In the genomic region with DNA sequence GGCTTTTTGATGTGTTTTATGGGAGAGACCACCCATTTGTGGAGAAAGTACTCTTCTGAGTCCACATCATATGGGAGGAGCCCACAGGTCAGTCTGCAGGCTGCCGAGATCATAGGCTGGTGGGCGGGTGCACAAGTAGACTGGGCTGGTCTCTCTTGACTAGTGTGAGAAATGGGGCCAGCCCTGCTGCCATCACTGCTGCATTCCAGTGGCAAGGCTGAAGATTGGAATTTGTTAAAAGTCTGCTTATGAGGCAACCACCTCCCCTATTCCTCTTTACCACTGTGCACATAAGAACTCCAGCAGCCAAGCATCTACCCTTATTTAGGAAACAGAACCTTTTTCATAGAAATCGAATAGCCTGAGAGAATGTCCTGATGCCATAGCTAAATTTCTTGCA, we compare ENCODE assay signal across 1 cellular context.
TF ChIP-seq lines count a peak whose summit lies in the region.

No MANE protein-coding gene starts in this region.

TF ChIP-seq in GM23338, 12 proteins besides CTCF, POLR2A, EP300 and RAD21 (continued from another document):
- TF ChIP-seq, protein P1, sequence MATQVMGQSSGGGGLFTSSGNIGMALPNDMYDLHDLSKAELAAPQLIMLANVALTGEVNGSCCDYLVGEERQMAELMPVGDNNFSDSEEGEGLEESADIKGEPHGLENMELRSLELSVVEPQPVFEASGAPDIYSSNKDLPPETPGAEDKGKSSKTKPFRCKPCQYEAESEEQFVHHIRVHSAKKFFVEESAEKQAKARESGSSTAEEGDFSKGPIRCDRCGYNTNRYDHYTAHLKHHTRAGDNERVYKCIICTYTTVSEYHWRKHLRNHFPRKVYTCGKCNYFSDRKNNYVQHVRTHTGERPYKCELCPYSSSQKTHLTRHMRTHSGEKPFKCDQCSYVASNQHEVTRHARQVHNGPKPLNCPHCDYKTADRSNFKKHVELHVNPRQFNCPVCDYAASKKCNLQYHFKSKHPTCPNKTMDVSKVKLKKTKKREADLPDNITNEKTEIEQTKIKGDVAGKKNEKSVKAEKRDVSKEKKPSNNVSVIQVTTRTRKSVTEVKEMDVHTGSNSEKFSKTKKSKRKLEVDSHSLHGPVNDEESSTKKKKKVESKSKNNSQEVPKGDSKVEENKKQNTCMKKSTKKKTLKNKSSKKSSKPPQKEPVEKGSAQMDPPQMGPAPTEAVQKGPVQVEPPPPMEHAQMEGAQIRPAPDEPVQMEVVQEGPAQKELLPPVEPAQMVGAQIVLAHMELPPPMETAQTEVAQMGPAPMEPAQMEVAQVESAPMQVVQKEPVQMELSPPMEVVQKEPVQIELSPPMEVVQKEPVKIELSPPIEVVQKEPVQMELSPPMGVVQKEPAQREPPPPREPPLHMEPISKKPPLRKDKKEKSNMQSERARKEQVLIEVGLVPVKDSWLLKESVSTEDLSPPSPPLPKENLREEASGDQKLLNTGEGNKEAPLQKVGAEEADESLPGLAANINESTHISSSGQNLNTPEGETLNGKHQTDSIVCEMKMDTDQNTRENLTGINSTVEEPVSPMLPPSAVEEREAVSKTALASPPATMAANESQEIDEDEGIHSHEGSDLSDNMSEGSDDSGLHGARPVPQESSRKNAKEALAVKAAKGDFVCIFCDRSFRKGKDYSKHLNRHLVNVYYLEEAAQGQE (IDR thresholded peaks at IDR 0.05; ENCODE audit: unreplicated experiment) = no peak
- TF ChIP-seq STAT1 (IDR thresholded peaks at IDR 0.05; ENCODE audit: unreplicated experiment) (no peak), ZNF114 (CRISPR knock-in tag; IDR thresholded peaks at IDR 0.05) (no peak)
TF ChIP-seq in GM23338: peak in this region for 0.
